ENCODE assay signal across 16 cellular contexts in genomic region chr5:74311961-74312360, GRCh38.
DNase-seq lines count a peak whose midpoint lies in the region; ATAC-seq and TF ChIP-seq lines count a peak whose summit lies in the region.
"Had no signal": no experiment of that assay in that cellular context is flagged by ENCODE, and none has a peak within 500 bp of the region (broad histone marks: within the 10 kb centered on the region; RNA-seq: fewer than 3 reads in every experiment).

No MANE protein-coding gene starts in this region.

- H2AFZ ChIP-seq in trophoblast cell (ENCODE audit: insufficient read depth, low read length, poor library complexity), result no peak overlapping the region
- H2AFZ ChIP-seq: GM23248 had no signal

- peak overlapping the region; percentile 93 for H4K91ac ChIP-seq in trophoblast cell (ENCODE audit: low read depth, low read length)

- H3K4ac ChIP-seq in trophoblast cell (ENCODE audit: low read depth, low read length), result peak overlapping the region; percentile 80

- no peak overlapping the region for H3K27ac ChIP-seq in left ventricle myocardium inferior (replicated peaks)
- H3K27ac ChIP-seq in trophoblast cell (ENCODE audit: low read depth, low read length), result peak overlapping the region; percentile 92
- H3K27ac ChIP-seq: GM23248 had no signal

- WGBS in trophoblast cell (ENCODE audit: extremely low coverage, insufficient coverage, insufficient read length), result no CpG with 5 or more reads among the region's 1 CpG

- H4K8ac ChIP-seq in trophoblast cell (ENCODE audit: low read depth, low read length), result peak overlapping the region; percentile 74

- peaks cover 41% of the 10 kb centered on the region for H3K79me1 ChIP-seq in trophoblast cell (ENCODE audit: low read length)

- H3K4me3 ChIP-seq in left ventricle myocardium inferior (no peak overlapping the region), trophoblast cell (ENCODE audit: low read depth, low read length) (no peak overlapping the region)
- H3K4me3 ChIP-seq: GM23248 had no signal

- H3K36me3 ChIP-seq in left ventricle myocardium inferior (no peaks in the 10 kb centered on the region), trophoblast cell (ENCODE audit: control insufficient read depth in 1 of 2, insufficient read depth in 2 of 2, low read length in 2 of 2) (no peaks in the 10 kb centered on the region)

- H3K9me3 ChIP-seq in left ventricle myocardium inferior (replicated peaks), result no peaks in the 10 kb centered on the region
- peaks cover 1% of the 10 kb centered on the region for H3K9me3 ChIP-seq in trophoblast cell (ENCODE audit: insufficient read depth, low read depth, low read length)

- H3K27me3 ChIP-seq in left ventricle myocardium inferior (ENCODE audit: low read depth), result no peaks in the 10 kb centered on the region
- H3K27me3 ChIP-seq in trophoblast cell (ENCODE audit: insufficient read depth, low read length), result no peaks in the 10 kb centered on the region

- DNase-seq in Right ventricle myocardium superior, result peak; percentile 50
- DNase-seq in cardiac septum (ENCODE audit: low spot score), result no peak
- peak; percentile 18 for DNase-seq in left ventricle myocardium inferior
- no peak for DNase-seq in trophoblast cell
- DNase-seq in activated CD8-positive, alpha-beta memory T cell treated with anti-CD3 and anti-CD28 coated beads for 24 hours, result no peak
- DNase-seq in H4 (ENCODE audit: low spot score), result no peak
- DNase-seq: 8988T, COR-L47, DMS153, EL, NCI-H1417, NCI-H1930, NCI-H774 had no signal

- H2AK5ac ChIP-seq in trophoblast cell (ENCODE audit: low read length), result peak overlapping the region; percentile 99

- peak overlapping the region; percentile 80 for H3K14ac ChIP-seq in trophoblast cell (ENCODE audit: low read length)

- peaks cover 11% of the 10 kb centered on the region for H3K4me1 ChIP-seq in left ventricle myocardium inferior
- H3K4me1 ChIP-seq in trophoblast cell (ENCODE audit: control insufficient read depth in 1 of 2, insufficient read depth in 2 of 2, low read length in 2 of 2), result peaks cover 29 to 33% of the 10 kb centered on the region in 2 experiments

- H2BK12ac ChIP-seq in trophoblast cell (ENCODE audit: low read length), result peak overlapping the region; percentile 97

- H3K4me2 ChIP-seq in trophoblast cell (ENCODE audit: low read length), result no peak overlapping the region

- no peak for TF ChIP-seq CTCF in left ventricle myocardium inferior (IDR thresholded peaks at IDR 0.05; ENCODE audit: borderline replicate concordance)

- no peak overlapping the region for H4K12ac ChIP-seq in trophoblast cell (ENCODE audit: low read depth, low read length)

- H3K18ac ChIP-seq in trophoblast cell (ENCODE audit: low read length), result peak overlapping the region; percentile 88

- no peak overlapping the region for H3K23ac ChIP-seq in trophoblast cell (ENCODE audit: low read length)

- peak; percentile 39 for ATAC-seq in Right ventricle myocardium superior (ENCODE audit: poor library complexity)
- no peak for ATAC-seq in HG03565 (IDR thresholded peaks at IDR 0.05; ENCODE audit: unreplicated experiment)
- no peak for ATAC-seq in HG03571 (IDR thresholded peaks at IDR 0.05; ENCODE audit: unreplicated experiment)

- H3K79me2 ChIP-seq in trophoblast cell (ENCODE audit: control insufficient read depth, insufficient read depth, low read length, poor library complexity), result peaks cover 7% of the 10 kb centered on the region

- intact Hi-C loops in Right ventricle myocardium superior (cut with DNase I) (no loop called here), cardiac septum (cut with DNase I) (no loop called here), left ventricle myocardium inferior (cut with micrococcal nuclease) (no loop called here)

- H3K9ac ChIP-seq in trophoblast cell (ENCODE audit: low read length), result no peak overlapping the region
- H3K9ac ChIP-seq: GM23248 had no signal

- peak overlapping the region; percentile 98 for H2BK120ac ChIP-seq in trophoblast cell (ENCODE audit: insufficient read depth, low read length, poor library complexity)

- peak overlapping the region; percentile 97 for H2BK5ac ChIP-seq in trophoblast cell (ENCODE audit: low read depth, low read length, poor library complexity)

Comparison
In these comparisons a context has a peak if more than half of its experiments do, and no peak if none do; other contexts are left out.
1. DNase-seq: peak in Right ventricle myocardium superior (single experiment) and left ventricle myocardium inferior (single experiment); none in cardiac septum (single experiment), trophoblast cell (0 of 2), activated CD8-positive, alpha-beta memory T cell treated with anti-CD3 and anti-CD28 coated beads for 24 hours (single experiment) and H4 (single experiment).